20 cellular contexts compared by ENCODE assay signal in genomic region chr6:6517059-6517458, GRCh38.
"Had no signal": no experiment of that assay in that cellular context is flagged by ENCODE, and none has a peak within 500 bp of the region (broad histone marks: within the 10 kb centered on the region; RNA-seq: fewer than 3 reads in every experiment).

No MANE protein-coding gene starts in this region.

- H3K4me2 ChIP-seq: hepatocyte had no signal

- H3K9me3 ChIP-seq: esophagus squamous epithelium, pancreas, prostate gland, sigmoid colon, stomach, thyroid gland, upper lobe of right lung, vagina had no signal

- H3K36me3 ChIP-seq: esophagus squamous epithelium, pancreas, prostate gland, sigmoid colon, stomach, thyroid gland, upper lobe of right lung, vagina had no signal

- DNase-seq: cerebellar nuclear complex; effector memory CD8-positive, alpha-beta T cell; esophagus squamous epithelium; foreskin keratinocyte; kidney; left cardiac atrium; mammary epithelial cell; occipital lobe; pancreas; sigmoid colon; small intestine; stimulated activated CD4-positive, alpha-beta T cell treated with anti-CD3 and anti-CD28 coated beads, Interleukin-12 subunit alpha, Interleukin-12 subunit beta, amount 100 ng/mL, for 4 hours; stimulated activated naive CD4-positive, alpha-beta T cell; stomach; thyroid gland; upper lobe of right lung had no signal

- ATAC-seq: foreskin keratinocyte, upper lobe of right lung had no signal

- H3K27me3 ChIP-seq: foreskin keratinocyte, sigmoid colon, upper lobe of right lung, vagina had no signal

- H3K79me2 ChIP-seq: hepatocyte had no signal

- H3K4me3 ChIP-seq: esophagus squamous epithelium, hepatocyte, pancreas, prostate gland, sigmoid colon, stomach, thyroid gland, upper lobe of right lung, vagina had no signal

- H3K4me1 ChIP-seq: esophagus squamous epithelium, foreskin keratinocyte, pancreas, prostate gland, sigmoid colon, stomach, thyroid gland, upper lobe of right lung, vagina had no signal

- H2AFZ ChIP-seq: hepatocyte had no signal

- H3K27ac ChIP-seq: epithelial cell of prostate, esophagus squamous epithelium, foreskin keratinocyte, hepatocyte, pancreas, prostate gland, sigmoid colon, stomach, thyroid gland, upper lobe of right lung, vagina had no signal
